Comparison of ENCODE assay signal across 2 cellular contexts in the genomic region with DNA sequence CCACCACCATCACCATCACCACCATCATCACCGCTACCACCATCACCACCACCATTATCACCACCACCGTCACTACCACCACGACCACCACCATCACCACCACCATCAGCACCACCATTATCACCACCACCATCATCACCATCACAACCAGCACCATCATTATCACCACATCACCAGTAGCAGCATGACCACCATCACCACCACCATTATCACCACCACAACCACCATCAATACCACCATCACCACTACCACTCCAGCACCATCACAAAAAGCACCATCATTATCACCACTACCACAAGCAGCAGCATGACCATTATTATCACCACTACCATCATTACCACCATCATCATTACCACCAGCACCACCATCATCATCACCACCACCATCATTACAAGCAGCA.
TF ChIP-seq lines count a peak whose summit lies in the region.

No MANE protein-coding gene starts in this region.

TF ChIP-seq in HepG2, 621 proteins besides CTCF, POLR2A, EP300 and RAD21:
- TF ChIP-seq, protein P1, sequence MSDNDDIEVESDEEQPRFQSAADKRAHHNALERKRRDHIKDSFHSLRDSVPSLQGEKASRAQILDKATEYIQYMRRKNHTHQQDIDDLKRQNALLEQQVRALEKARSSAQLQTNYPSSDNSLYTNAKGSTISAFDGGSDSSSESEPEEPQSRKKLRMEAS (IDR thresholded peaks at IDR 0.05): no peak
- no peak for TF ChIP-seq MIXL1 (CRISPR knock-in tag; IDR thresholded peaks at IDR 0.05)
- no peak for TF ChIP-seq ZFYVE20 (CRISPR knock-in tag; IDR thresholded peaks at IDR 0.05; ENCODE audit: borderline replicate concordance, low read depth)
- TF ChIP-seq, protein P2, sequence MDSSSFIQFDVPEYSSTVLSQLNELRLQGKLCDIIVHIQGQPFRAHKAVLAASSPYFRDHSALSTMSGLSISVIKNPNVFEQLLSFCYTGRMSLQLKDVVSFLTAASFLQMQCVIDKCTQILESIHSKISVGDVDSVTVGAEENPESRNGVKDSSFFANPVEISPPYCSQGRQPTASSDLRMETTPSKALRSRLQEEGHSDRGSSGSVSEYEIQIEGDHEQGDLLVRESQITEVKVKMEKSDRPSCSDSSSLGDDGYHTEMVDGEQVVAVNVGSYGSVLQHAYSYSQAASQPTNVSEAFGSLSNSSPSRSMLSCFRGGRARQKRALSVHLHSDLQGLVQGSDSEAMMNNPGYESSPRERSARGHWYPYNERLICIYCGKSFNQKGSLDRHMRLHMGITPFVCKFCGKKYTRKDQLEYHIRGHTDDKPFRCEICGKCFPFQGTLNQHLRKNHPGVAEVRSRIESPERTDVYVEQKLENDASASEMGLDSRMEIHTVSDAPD (CRISPR knock-in tag; IDR thresholded peaks at IDR 0.05): no peak
- no peak for TF ChIP-seq NR2F2 (IDR thresholded peaks at IDR 0.05; ENCODE audit: borderline replicate concordance, low read depth)
- TF ChIP-seq FOXK2 (IDR thresholded peaks at IDR 0.05): 0 out of 2 replicates have a peak, but pooled peaks have one; percentile 8
- TF ChIP-seq ZNF605 (CRISPR knock-in tag; IDR thresholded peaks at IDR 0.05): no peak
- TF ChIP-seq, protein P3, sequence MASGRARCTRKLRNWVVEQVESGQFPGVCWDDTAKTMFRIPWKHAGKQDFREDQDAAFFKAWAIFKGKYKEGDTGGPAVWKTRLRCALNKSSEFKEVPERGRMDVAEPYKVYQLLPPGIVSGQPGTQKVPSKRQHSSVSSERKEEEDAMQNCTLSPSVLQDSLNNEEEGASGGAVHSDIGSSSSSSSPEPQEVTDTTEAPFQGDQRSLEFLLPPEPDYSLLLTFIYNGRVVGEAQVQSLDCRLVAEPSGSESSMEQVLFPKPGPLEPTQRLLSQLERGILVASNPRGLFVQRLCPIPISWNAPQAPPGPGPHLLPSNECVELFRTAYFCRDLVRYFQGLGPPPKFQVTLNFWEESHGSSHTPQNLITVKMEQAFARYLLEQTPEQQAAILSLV (CRISPR knock-in tag; IDR thresholded peaks at IDR 0.05; ENCODE audit: borderline replicate concordance): no peak
TF ChIP-seq in HepG2: peak in this region for 1.

TF ChIP-seq in K562, 482 proteins besides CTCF, POLR2A, EP300 and RAD21:
- no peak for TF ChIP-seq FOXJ2 (tag; IDR thresholded peaks at IDR 0.05)
- no peak for TF ChIP-seq BDP1 (IDR thresholded peaks at IDR 0.05; ENCODE audit: insufficient read depth, insufficient read length)
- no peak for TF ChIP-seq SPI1 (IDR thresholded peaks at IDR 0.05; ENCODE audit: borderline replicate concordance, low read depth, low read length)
- no peak for TF ChIP-seq XRCC4 (IDR thresholded peaks at IDR 0.05; ENCODE audit: extremely low read depth, insufficient read depth, insufficient read length)
- TF ChIP-seq HSF4 (CRISPR knock-in tag; IDR thresholded peaks at IDR 0.05; ENCODE audit: borderline replicate concordance): no peak
- 0 out of 4 replicates have a peak, but pooled peaks of 1 of the 2 experiments have one; percentile 7 for TF ChIP-seq HDAC1 (IDR thresholded peaks at IDR 0.05)
- no peak for TF ChIP-seq PTBP1 (IDR thresholded peaks at IDR 0.05; ENCODE audit: low read depth, low read length)
- TF ChIP-seq, protein P4, sequence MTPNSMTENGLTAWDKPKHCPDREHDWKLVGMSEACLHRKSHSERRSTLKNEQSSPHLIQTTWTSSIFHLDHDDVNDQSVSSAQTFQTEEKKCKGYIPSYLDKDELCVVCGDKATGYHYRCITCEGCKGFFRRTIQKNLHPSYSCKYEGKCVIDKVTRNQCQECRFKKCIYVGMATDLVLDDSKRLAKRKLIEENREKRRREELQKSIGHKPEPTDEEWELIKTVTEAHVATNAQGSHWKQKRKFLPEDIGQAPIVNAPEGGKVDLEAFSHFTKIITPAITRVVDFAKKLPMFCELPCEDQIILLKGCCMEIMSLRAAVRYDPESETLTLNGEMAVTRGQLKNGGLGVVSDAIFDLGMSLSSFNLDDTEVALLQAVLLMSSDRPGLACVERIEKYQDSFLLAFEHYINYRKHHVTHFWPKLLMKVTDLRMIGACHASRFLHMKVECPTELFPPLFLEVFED (CRISPR knock-in tag; conservative IDR thresholded peaks at IDR 0.05): 0 out of 2 replicates have a peak, but pooled peaks have one; percentile 14
- TF ChIP-seq ZFP1 (CRISPR knock-in tag; IDR thresholded peaks at IDR 0.05): no peak
- TF ChIP-seq YBX1 (IDR thresholded peaks at IDR 0.05): 0 out of 2 replicates have a peak, but pooled peaks have one; percentile 14
- TF ChIP-seq, protein P5, sequence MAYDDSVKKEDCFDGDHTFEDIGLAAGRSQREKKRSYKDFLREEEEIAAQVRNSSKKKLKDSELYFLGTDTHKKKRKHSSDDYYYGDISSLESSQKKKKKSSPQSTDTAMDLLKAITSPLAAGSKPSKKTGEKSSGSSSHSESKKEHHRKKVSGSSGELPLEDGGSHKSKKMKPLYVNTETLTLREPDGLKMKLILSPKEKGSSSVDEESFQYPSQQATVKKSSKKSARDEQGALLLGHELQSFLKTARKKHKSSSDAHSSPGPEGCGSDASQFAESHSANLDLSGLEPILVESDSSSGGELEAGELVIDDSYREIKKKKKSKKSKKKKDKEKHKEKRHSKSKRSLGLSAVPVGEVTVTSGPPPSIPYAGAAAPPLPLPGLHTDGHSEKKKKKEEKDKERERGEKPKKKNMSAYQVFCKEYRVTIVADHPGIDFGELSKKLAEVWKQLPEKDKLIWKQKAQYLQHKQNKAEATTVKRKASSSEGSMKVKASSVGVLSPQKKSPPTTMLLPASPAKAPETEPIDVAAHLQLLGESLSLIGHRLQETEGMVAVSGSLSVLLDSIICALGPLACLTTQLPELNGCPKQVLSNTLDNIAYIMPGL (CRISPR knock-in tag; IDR thresholded peaks at IDR 0.05): no peak
- TF ChIP-seq COPS2 (conservative IDR thresholded peaks at IDR 0.05): no peak
